In the genomic region with DNA sequence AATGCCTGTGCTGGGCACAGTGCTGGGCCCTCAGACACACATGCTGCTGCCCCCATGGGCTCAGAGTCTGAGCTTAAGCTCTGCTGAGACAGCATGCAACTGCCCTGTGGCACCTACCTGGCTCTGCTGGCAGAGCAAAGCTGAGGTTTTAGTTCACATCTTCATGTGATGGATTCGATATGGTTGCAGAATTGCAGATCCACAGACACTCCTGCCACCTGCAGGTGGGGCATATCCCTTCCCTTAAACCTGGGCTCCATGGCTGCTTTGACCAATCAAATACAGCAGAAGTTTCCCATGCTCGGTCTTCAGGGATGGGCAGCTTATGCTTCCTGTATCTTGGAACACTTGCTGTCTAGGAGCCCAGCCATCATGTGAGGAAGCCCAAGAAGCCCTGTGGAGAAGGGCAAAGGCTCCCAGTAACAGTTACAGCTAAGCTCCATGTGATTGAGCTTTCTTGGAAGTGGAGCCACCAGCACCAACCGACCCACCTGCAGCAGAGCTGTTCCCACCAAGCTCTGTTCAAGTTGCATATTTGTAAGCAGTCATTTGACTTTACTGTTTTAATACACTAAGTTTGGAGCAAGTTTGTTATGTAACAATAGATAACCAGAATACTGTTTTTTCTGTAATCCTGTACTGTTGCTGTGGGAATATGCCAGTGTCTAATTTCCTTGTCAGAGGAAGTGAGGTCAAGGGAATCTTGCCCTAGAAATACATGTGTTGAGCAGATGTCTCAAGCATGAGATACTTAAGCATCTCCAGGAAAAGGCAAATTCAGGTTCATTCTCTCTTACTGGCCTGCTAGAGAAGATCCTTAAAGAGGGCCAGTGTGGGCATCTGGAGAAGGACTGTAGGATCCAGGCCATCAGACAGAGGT, we compare ENCODE assay signal across 14 cellular contexts.
A peak's percentile ranks its signal among the peaks of the same experiment; 100 is the strongest.
DNase-seq lines count a peak whose midpoint lies in the region; ATAC-seq and TF ChIP-seq lines count a peak whose summit lies in the region.
"Had no signal": no experiment of that assay in that cellular context is flagged by ENCODE, and none has a peak within 500 bp of the region (broad histone marks: within the 10 kb centered on the region; RNA-seq: fewer than 3 reads in every experiment).

No MANE protein-coding gene starts in this region.

- H3K9me3 ChIP-seq in left lung, result no peaks in the 10 kb centered on the region
- H3K9me3 ChIP-seq: suprapubic skin had no signal

- intact Hi-C loops in left lung (cut with DNase I), result no loop called here

- H3K27me3 ChIP-seq in H7 (ENCODE audit: control insufficient read depth, insufficient read depth, low read length), result no peaks in the 10 kb centered on the region
- H3K27me3 ChIP-seq in left lung, result no peaks in the 10 kb centered on the region
- H3K27me3 ChIP-seq: suprapubic skin had no signal

- H3K27me3 Mint-ChIP-seq in effector memory CD8-positive, alpha-beta T cell, result peaks cover 43 to 56% of the 10 kb centered on the region in 2 donors
- peaks cover 72% of the 10 kb centered on the region for H3K27me3 Mint-ChIP-seq in T-helper 2 cell treated with Interferon-gamma antibody and Interleukin-4, amounts not matched to agents 5 μg/mL and 100 μg/mL, for 36 hours (ENCODE audit: low read depth)

- H3K4me1 Mint-ChIP-seq in effector memory CD8-positive, alpha-beta T cell (ENCODE audit: low read depth in 2 of 2), result peaks cover 3 to 45% of the 10 kb centered on the region in 2 donors
- peaks cover 15% of the 10 kb centered on the region for H3K4me1 Mint-ChIP-seq in T-helper 2 cell treated with Interferon-gamma antibody and Interleukin-4, amounts not matched to agents 5 μg/mL and 100 μg/mL, for 36 hours (ENCODE audit: low read depth)

- H3K36me3 ChIP-seq in H7 (replicated peaks; ENCODE audit: control insufficient read depth, insufficient read depth, low read length) (no peaks in the 10 kb centered on the region), left lung (no peaks in the 10 kb centered on the region)
- H3K36me3 ChIP-seq: suprapubic skin had no signal

- H3K9me3 Mint-ChIP-seq in effector memory CD8-positive, alpha-beta T cell, result no peaks in the 10 kb centered on the region
- no peaks in the 10 kb centered on the region for H3K9me3 Mint-ChIP-seq in T-helper 2 cell treated with Interferon-gamma antibody and Interleukin-4, amounts not matched to agents 5 μg/mL and 100 μg/mL, for 36 hours
- H3K9me3 Mint-ChIP-seq: activated naive CD4-positive, alpha-beta T cell treated with anti-CD3 and anti-CD28 coated beads, Interleukin-2, amount 50 U/mL, for 72 hours had no signal

- H3K36me3 Mint-ChIP-seq in effector memory CD8-positive, alpha-beta T cell (ENCODE audit: insufficient read depth), result peaks cover 5% of the 10 kb centered on the region
- H3K36me3 Mint-ChIP-seq in T-helper 2 cell treated with Interferon-gamma antibody and Interleukin-4, amounts not matched to agents 5 μg/mL and 100 μg/mL, for 36 hours (ENCODE audit: low read depth), result no peaks in the 10 kb centered on the region

- no peak overlapping the region for H3K27ac Mint-ChIP-seq in effector memory CD8-positive, alpha-beta T cell
- no peak overlapping the region for H3K27ac Mint-ChIP-seq in T-helper 2 cell treated with Interferon-gamma antibody and Interleukin-4, amounts not matched to agents 5 μg/mL and 100 μg/mL, for 36 hours
- H3K27ac Mint-ChIP-seq: activated naive CD4-positive, alpha-beta T cell treated with anti-CD3 and anti-CD28 coated beads, Interleukin-2, amount 50 U/mL, for 72 hours had no signal

- no peak overlapping the region for H3K27ac ChIP-seq in left lung
- H3K27ac ChIP-seq: parathyroid adenoma, suprapubic skin had no signal

- H3K4me3 Mint-ChIP-seq in effector memory CD8-positive, alpha-beta T cell, result no peak overlapping the region
- H3K4me3 Mint-ChIP-seq in T-helper 2 cell treated with Interferon-gamma antibody and Interleukin-4, amounts not matched to agents 5 μg/mL and 100 μg/mL, for 36 hours, result no peak overlapping the region

- no peak overlapping the region for H3K4me3 ChIP-seq in H7 (ENCODE audit: insufficient read depth, low read depth, low read length)
- H3K4me3 ChIP-seq in left lung, result no peak overlapping the region
- H3K4me3 ChIP-seq: suprapubic skin had no signal

- DNase-seq in EL (peak; percentile 77), H7 (peak; percentile 71), left lung (no peak), HPDE6-E6E7 (ENCODE audit: extremely low spot score) (no peak)
- no peak for DNase-seq in effector memory CD8-positive, alpha-beta T cell
- no peak for DNase-seq in T-helper 2 cell treated with Interferon-gamma antibody and Interleukin-4, amounts not matched to agents 5 μg/mL and 100 μg/mL, for 36 hours (ENCODE audit: low spot score)
- DNase-seq: activated CD4-positive, CD25-positive, alpha-beta regulatory T cell treated with anti-CD3 and anti-CD28 coated beads, Interleukin-2, amount 50 U/mL, for 72 hours; effector CD8-positive, alpha-beta T cell; Kasumi-1; SHP77 had no signal

- H3K4me1 ChIP-seq in left lung, result peaks cover 5 to 35% of the 10 kb centered on the region in 2 donors
- H3K4me1 ChIP-seq: parathyroid adenoma had no signal

- ATAC-seq in SK-N-SH treated with all-trans-retinoic acid at 6 μM for 48 hours (peak; percentile 65), left lung (peak; percentile 34)
- no peak for ATAC-seq in effector memory CD8-positive, alpha-beta T cell (replicated peaks)
- ATAC-seq: activated naive CD4-positive, alpha-beta T cell treated with anti-CD3 and anti-CD28 coated beads, Interleukin-2, amount 50 U/mL, for 72 hours had no signal

- TF ChIP-seq CTCF in left lung (IDR thresholded peaks at IDR 0.05), result no peak

TF ChIP-seq in SK-N-SH treated with all-trans-retinoic acid at 6 μM for 48 hours, 23 proteins besides CTCF, POLR2A, EP300 and RAD21:
- peak; percentile 80 for TF ChIP-seq ZNF565 (CRISPR knock-in tag; conservative IDR thresholded peaks at IDR 0.05; ENCODE audit: low read depth)
- no peak for TF ChIP-seq SNAI2 (CRISPR knock-in tag; IDR thresholded peaks at IDR 0.05)
TF ChIP-seq in SK-N-SH treated with all-trans-retinoic acid at 6 μM for 48 hours: peak in this region for 1.

Comparison
In these comparisons a context has a peak if more than half of its experiments do, and no peak if none do; other contexts are left out.
1. DNase-seq: peak in EL (single experiment) and H7 (single experiment); none in left lung (0 of 2), effector memory CD8-positive, alpha-beta T cell (0 of 3), T-helper 2 cell treated with Interferon-gamma antibody and Interleukin-4, amounts not matched to agents 5 μg/mL and 100 μg/mL, for 36 hours (single experiment) and HPDE6-E6E7 (single experiment).